1 cellular context compared by ENCODE assay signal in the genomic region with DNA sequence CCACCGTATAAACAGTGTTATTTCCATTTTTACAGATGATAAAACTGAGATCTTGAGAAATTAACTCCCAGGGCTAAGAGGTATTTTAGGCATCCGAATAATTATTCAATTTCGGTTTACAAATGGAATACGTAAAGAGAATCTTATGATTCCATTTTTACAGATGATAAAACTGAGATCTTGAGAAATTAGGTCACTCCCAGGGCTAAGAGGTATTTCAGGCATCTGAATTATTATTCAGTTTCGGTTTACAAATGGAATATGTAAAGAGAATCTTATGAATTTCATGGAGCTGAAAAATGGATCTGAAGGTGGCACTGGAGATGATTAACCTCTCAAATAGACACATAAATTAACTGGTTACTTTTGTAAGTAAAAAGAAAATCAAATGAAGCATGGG.
TF ChIP-seq lines count a peak whose summit lies in the region.

No MANE protein-coding gene starts in this region.

TF ChIP-seq in SK-N-SH, 30 proteins besides CTCF, POLR2A, EP300 and RAD21 (continued from another document):
- no peak for TF ChIP-seq MXI1 (IDR thresholded peaks at IDR 0.05; ENCODE audit: low read depth, low read length)
